In the genomic region with DNA sequence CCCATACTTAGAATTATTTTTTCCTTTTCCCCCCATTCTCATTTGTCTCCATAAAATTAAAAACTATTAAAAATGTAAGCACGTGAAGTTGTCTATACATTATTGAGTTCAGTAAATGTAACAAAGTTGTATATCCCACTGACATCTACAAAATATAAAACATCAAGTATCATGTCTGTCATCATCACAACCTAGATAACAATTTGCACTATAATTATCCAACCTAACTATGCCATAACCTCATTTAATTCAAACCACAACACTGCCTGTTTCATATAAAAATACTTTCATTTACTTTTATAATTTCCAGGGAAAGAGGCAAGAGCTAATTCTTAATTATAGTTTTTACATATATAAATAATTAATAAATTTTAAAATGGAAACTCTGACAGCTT, we compare ENCODE assay signal across 18 cellular contexts. TPM values are rescaled to one million over a fixed set of nuclear protein-coding genes. Genes with fewer than 3 reads are reported as not detected.
DNase-seq lines count a peak whose midpoint lies in the region; ATAC-seq, FAIRE-seq and TF ChIP-seq lines count a peak whose summit lies in the region.
"Had no signal": no experiment of that assay in that cellular context is flagged by ENCODE, and none has a peak within 500 bp of the region (broad histone marks: within the 10 kb centered on the region; RNA-seq: fewer than 3 reads in every experiment).

No MANE protein-coding gene starts in this region.

- H3K27ac Mint-ChIP-seq in MCF 10A (ENCODE audit: low read depth, unreplicated experiment), result peak overlapping the region; percentile 7
- H3K27ac Mint-ChIP-seq in endothelial cell (ENCODE audit: unreplicated experiment), result peak overlapping the region; percentile 5
- no peak overlapping the region for H3K27ac Mint-ChIP-seq in stimulated activated naive B cell treated with anti-CD40 and anti-IgM and Interleukin-4, amounts not matched to agents 10 μg/mL and 1 μg/mL and 100 μg/mL, for 72 hours
- H3K27ac Mint-ChIP-seq: CD4-positive, CD25-positive, alpha-beta regulatory T cell; GM23338; IgD-negative memory B cell had no signal

- DNase-seq in MCF 10A (ENCODE audit: unreplicated experiment) (no peak), mammary epithelial cell (no peak), MM.1S (no peak), endothelial cell (ENCODE audit: low spot score) (no peak), small intestine (no peak), hypothalamus (lab: John Stamatoyannopoulos, UW) (no peak), GM19239 (ENCODE audit: insufficient read length, low spot score) (no peak)
- no peak for DNase-seq in stimulated activated naive B cell treated with anti-CD40 and anti-IgM and Interleukin-4, amounts not matched to agents 10 μg/mL and 1 μg/mL and 100 μg/mL, for 72 hours
- DNase-seq: 8988T; AML-193; CD4-positive, CD25-positive, alpha-beta regulatory T cell; DMS79 treated with DMSO at 0.1 percent for 48 hours; EL; GDM1; H7 had no signal

- H3K36me3 Mint-ChIP-seq in MCF 10A (ENCODE audit: insufficient read depth, unreplicated experiment) (peaks cover 25% of the 10 kb centered on the region), endothelial cell (ENCODE audit: low read depth, unreplicated experiment) (no peaks in the 10 kb centered on the region)
- H3K36me3 Mint-ChIP-seq in stimulated activated naive B cell treated with anti-CD40 and anti-IgM and Interleukin-4, amounts not matched to agents 10 μg/mL and 1 μg/mL and 100 μg/mL, for 72 hours, result no peaks in the 10 kb centered on the region
- H3K36me3 Mint-ChIP-seq: CD4-positive, CD25-positive, alpha-beta regulatory T cell; IgD-negative memory B cell had no signal

- H3K4me1 ChIP-seq in mammary epithelial cell (ENCODE audit: insufficient read depth, low read length) (no peaks in the 10 kb centered on the region), MM.1S (ENCODE audit: low read length) (peaks cover 5% of the 10 kb centered on the region; the same call in 1 of the 2 replicates), small intestine (ENCODE audit: control insufficient read depth in 2 of 2, insufficient read depth in 1 of 2, low read depth in 1 of 2, low read length in 1 of 2) (no peaks in the 10 kb centered on the region)
- H3K4me1 ChIP-seq: BLaER1 had no signal

- no peaks in the 10 kb centered on the region for H3K9me2 ChIP-seq in MM.1S (replicated peaks; ENCODE audit: insufficient read depth, low read length)

- in situ Hi-C loops in mammary epithelial cell (cut with MboI; ENCODE audit: low sequenced_read_pairs in 2 of 2), result loop anchor here in 1 of 2 donors (25.0 kb wide), 2 partner anchors 199 to 274 kb away; no protein-coding TSS in a partner anchor

- CTCF ChIA-PET in MCF 10A (lab: Yijun Ruan, JAX) (interaction anchor here (0.6 to 2.7 kb wide), 3 partner anchors 18 to 90 kb away, joined by 3 to 9 read pairs (median 4); no protein-coding TSS in a partner anchor), mammary epithelial cell (lab: Charles Lee; ENCODE audit: low non-redundant PET) (interaction anchor here (0.7 kb wide), 1 partner anchor 72 kb away, joined by 3 read pairs; no protein-coding TSS in a partner anchor)

- H3K79me2 ChIP-seq in mammary epithelial cell (ENCODE audit: insufficient read depth, low read length), result peaks cover 91% of the 10 kb centered on the region
- no peaks in the 10 kb centered on the region for H3K79me2 ChIP-seq in MM.1S (ENCODE audit: low read length)

- H3K4me3 ChIP-seq in mammary epithelial cell (replicated peaks in 1 of 3; ENCODE audit: insufficient read depth in 1 of 3, low read depth in 2 of 3, low read length in 3 of 3), result no peak overlapping the region
- no peak overlapping the region for H3K4me3 ChIP-seq in MM.1S (ENCODE audit: low read length)
- no peak overlapping the region for H3K4me3 ChIP-seq in small intestine (ENCODE audit: low read depth in 1 of 2, low read length in 2 of 2)
- H3K4me3 ChIP-seq: BLaER1, GM23338 had no signal

- H3K9me3 ChIP-seq in mammary epithelial cell (replicated peaks; ENCODE audit: insufficient read depth, low read length) (no peaks in the 10 kb centered on the region), MM.1S (replicated peaks; ENCODE audit: insufficient read depth, low read length) (no peaks in the 10 kb centered on the region), small intestine (ENCODE audit: control insufficient read depth, low read depth) (no peaks in the 10 kb centered on the region)
- H3K9me3 ChIP-seq: BLaER1 had no signal

- H3K36me3 ChIP-seq in mammary epithelial cell (ENCODE audit: insufficient read depth, low read length) (peaks cover 4% of the 10 kb centered on the region), MM.1S (replicated peaks; ENCODE audit: insufficient read depth, low read length) (no peaks in the 10 kb centered on the region), small intestine (ENCODE audit: control insufficient read depth in 2 of 2, insufficient read depth in 2 of 2, low read length in 2 of 2) (no peaks in the 10 kb centered on the region)
- H3K36me3 ChIP-seq: BLaER1 had no signal

- intact Hi-C loops in MCF 10A (cut with micrococcal nuclease), result no loop called here
- intact Hi-C loops in mammary epithelial cell (cut with micrococcal nuclease), result no loop called here

- H3K4me1 Mint-ChIP-seq in MCF 10A (ENCODE audit: insufficient read depth, unreplicated experiment) (peaks cover 26% of the 10 kb centered on the region), endothelial cell (ENCODE audit: unreplicated experiment) (peaks cover 7% of the 10 kb centered on the region)
- no peaks in the 10 kb centered on the region for H3K4me1 Mint-ChIP-seq in stimulated activated naive B cell treated with anti-CD40 and anti-IgM and Interleukin-4, amounts not matched to agents 10 μg/mL and 1 μg/mL and 100 μg/mL, for 72 hours
- H3K4me1 Mint-ChIP-seq: CD4-positive, CD25-positive, alpha-beta regulatory T cell; IgD-negative memory B cell had no signal

- peak; percentile 55 for FAIRE-seq in small intestine (lab: Jason Lieb, UNC)
- FAIRE-seq in GM19239 (lab: Jason Lieb, UNC), result no peak

- H3K4me2 ChIP-seq in mammary epithelial cell (ENCODE audit: insufficient read depth, low read depth, low read length) (no peak overlapping the region), MM.1S (ENCODE audit: low read depth, low read length) (peak overlapping the region; percentile 36)
- H3K4me2 ChIP-seq: BLaER1, GM23338 had no signal

- WGBS in mammary epithelial cell (ENCODE audit: low coverage, missing lambda C conversion rate), result 100% methylated on average over 1 of the region's 1 CpG
- WGBS in small intestine, 3 donors, result 87 to 92% (median 92%) methylated on average over 1 of the region's 1 CpG

- no peaks in the 10 kb centered on the region for H4K20me1 ChIP-seq in mammary epithelial cell (ENCODE audit: insufficient read depth, low read length)
- no peaks in the 10 kb centered on the region for H4K20me1 ChIP-seq in MM.1S (ENCODE audit: insufficient read depth, low read length)
- H4K20me1 ChIP-seq: BLaER1 had no signal

- no peak for ATAC-seq in stimulated activated naive B cell treated with anti-CD40 and anti-IgM and Interleukin-4, amounts not matched to agents 10 μg/mL and 1 μg/mL and 100 μg/mL, for 72 hours (replicated peaks)
- ATAC-seq: GM23338 had no signal

- no peaks in the 10 kb centered on the region for H3K27me3 ChIP-seq in mammary epithelial cell (ENCODE audit: insufficient read depth, low read length)
- H3K27me3 ChIP-seq in MM.1S (replicated peaks; ENCODE audit: insufficient read depth, low read length), result no peaks in the 10 kb centered on the region
- no peaks in the 10 kb centered on the region for H3K27me3 ChIP-seq in small intestine (ENCODE audit: control insufficient read depth in 2 of 2, insufficient read depth in 2 of 2, low read length in 2 of 2)
- H3K27me3 ChIP-seq: BLaER1 had no signal

- H2AFZ ChIP-seq in mammary epithelial cell (ENCODE audit: low read depth, low read length) (no peak overlapping the region), MM.1S (ENCODE audit: low read length) (no peak overlapping the region)
- H2AFZ ChIP-seq: GM23338 had no signal

- H3K9me3 Mint-ChIP-seq in MCF 10A (ENCODE audit: unreplicated experiment) (no peaks in the 10 kb centered on the region), endothelial cell (ENCODE audit: unreplicated experiment) (no peaks in the 10 kb centered on the region)
- no peaks in the 10 kb centered on the region for H3K9me3 Mint-ChIP-seq in stimulated activated naive B cell treated with anti-CD40 and anti-IgM and Interleukin-4, amounts not matched to agents 10 μg/mL and 1 μg/mL and 100 μg/mL, for 72 hours
- H3K9me3 Mint-ChIP-seq: GM23338, IgD-negative memory B cell had no signal

- TF ChIP-seq CTCF in MCF 10A (IDR thresholded peaks at IDR 0.05; ENCODE audit: unreplicated experiment) (no peak), mammary epithelial cell (conservative IDR thresholded peaks at IDR 0.05 in 1 of 2, IDR thresholded peaks at IDR 0.05 in 1 of 2; ENCODE audit: extremely low read depth in 1 of 2, insufficient read depth in 1 of 2, low read depth in 1 of 2, low read length in 2 of 2) (no peak), MM.1S (IDR thresholded peaks at IDR 0.05; ENCODE audit: low read length) (no peak), endothelial cell (IDR thresholded peaks at IDR 0.05; ENCODE audit: unreplicated experiment) (no peak)

- H3K27ac ChIP-seq in mammary epithelial cell (ENCODE audit: insufficient read depth, low read depth, low read length), result no peak overlapping the region
- peak overlapping the region; percentile 23; the same call in 1 of the 2 replicates for H3K27ac ChIP-seq in MM.1S (ENCODE audit: low read length)
- no peak overlapping the region for H3K27ac ChIP-seq in small intestine (ENCODE audit: low read depth in 1 of 2, low read length in 1 of 2)
- H3K27ac ChIP-seq: BLaER1 had no signal

- H3F3A ChIP-seq in MM.1S (ENCODE audit: insufficient read depth, low read length), result peaks cover 6% of the 10 kb centered on the region; the same call in 1 of the 2 replicates

- POLR2A ChIA-PET in MCF 10A (lab: Yijun Ruan, JAX), result interaction anchor here (1.0 to 2.4 kb wide), 5 partner anchors 9 to 91 kb away, joined by 3 to 8 read pairs (median 4); no protein-coding TSS in a partner anchor

- H3K27me3 Mint-ChIP-seq in MCF 10A (ENCODE audit: insufficient read depth, unreplicated experiment), result no peaks in the 10 kb centered on the region
- no peaks in the 10 kb centered on the region for H3K27me3 Mint-ChIP-seq in endothelial cell (ENCODE audit: unreplicated experiment)
- H3K27me3 Mint-ChIP-seq in stimulated activated naive B cell treated with anti-CD40 and anti-IgM and Interleukin-4, amounts not matched to agents 10 μg/mL and 1 μg/mL and 100 μg/mL, for 72 hours, result peaks cover 0 to 16% of the 10 kb centered on the region in 2 donors
- H3K27me3 Mint-ChIP-seq: IgD-negative memory B cell had no signal

- dilution Hi-C loops in mammary epithelial cell (cut with HindIII; ENCODE audit: low sequenced_read_pairs), result loop anchor here (25.0 kb wide), 1 partner anchor 199 kb away; no protein-coding TSS in a partner anchor

- no peak overlapping the region for H3K4me3 Mint-ChIP-seq in MCF 10A (ENCODE audit: unreplicated experiment)
- no peak overlapping the region for H3K4me3 Mint-ChIP-seq in endothelial cell (ENCODE audit: unreplicated experiment)
- no peak overlapping the region for H3K4me3 Mint-ChIP-seq in stimulated activated naive B cell treated with anti-CD40 and anti-IgM and Interleukin-4, amounts not matched to agents 10 μg/mL and 1 μg/mL and 100 μg/mL, for 72 hours
- H3K4me3 Mint-ChIP-seq: CD4-positive, CD25-positive, alpha-beta regulatory T cell; GM23338; IgD-negative memory B cell had no signal

- H3K9ac ChIP-seq in mammary epithelial cell (ENCODE audit: insufficient read depth, low read length) (no peak overlapping the region), MM.1S (ENCODE audit: low read length) (no peak overlapping the region)
- H3K9ac ChIP-seq: BLaER1 had no signal

- BruUV-seq in MCF 10A (replicated peaks; lab: Mats Ljungman, UMichigan) (no TSS peak), mammary epithelial cell (replicated peaks; lab: Mats Ljungman, UMichigan) (no TSS peak)

RNA-seq across cellular contexts. Expression of a gene that starts 9.1 kb away (rescaled TPM):
- 45.8 and 51.2 TPM in 2 replicates for total RNA-seq in MCF 10A (2022)
- total RNA-seq in mammary epithelial cell, result 10 to 100 TPM; 21.6 to 27.8 TPM
- 7.5 TPM for polyA plus RNA-seq in mammary epithelial cell
- 159 TPM for polyA minus RNA-seq in mammary epithelial cell
- total RNA-seq in endothelial cell (ENCODE audit: unreplicated experiment), result 8.8 TPM
- 1 to 10 TPM in 1 of 3 donors, under 1 TPM in 1, not detected in 1; 0.54 to 1.7 TPM for polyA plus RNA-seq in small intestine
- total RNA-seq: CD4-positive, CD25-positive, alpha-beta regulatory T cell had no signal
- polyA plus RNA-seq: IgD-negative memory B cell had no signal
